Comparison of ENCODE assay signal across 21 cellular contexts in the genomic region with DNA sequence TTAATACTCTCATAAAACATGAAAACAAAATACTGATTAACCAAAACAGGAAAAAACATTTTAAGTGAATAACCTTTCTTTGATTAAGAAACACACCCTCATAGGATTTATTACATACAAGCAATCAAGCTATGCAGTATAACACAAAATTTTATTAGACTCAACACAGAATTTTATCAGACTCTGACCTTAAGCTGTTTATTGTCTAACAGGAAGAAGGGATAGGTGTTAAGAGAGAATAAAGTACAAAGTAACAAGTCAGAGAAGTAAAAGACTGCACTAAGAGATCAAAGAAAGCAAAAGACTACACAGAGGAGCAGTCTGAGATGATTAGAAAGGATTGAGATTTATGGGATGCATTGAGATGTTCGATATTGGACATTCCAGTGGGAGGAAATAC.
"Had no signal": no experiment of that assay in that cellular context is flagged by ENCODE, and none has a peak within 500 bp of the region (broad histone marks: within the 10 kb centered on the region; RNA-seq: fewer than 3 reads in every experiment).

No MANE protein-coding gene starts in this region.

- H3K4me3 Mint-ChIP-seq: activated CD8-positive, alpha-beta T cell treated with anti-CD3 and anti-CD28 coated beads for 36 hours; activated naive CD8-positive, alpha-beta T cell treated with anti-CD3 and anti-CD28 coated beads for 36 hours; brain; dendritic cell treated with granulocyte-macrophage colony-stimulating factor and Interleukin-4, amounts not matched to agents 40 ng/mL and 50 ng/mL, for 4 days; immature natural killer cell; natural killer cell; stimulated activated naive B cell treated with anti-CD40 and anti-IgM and Interleukin-4, amounts not matched to agents 10 μg/mL and 1 μg/mL and 100 μg/mL, for 72 hours; WTC11 had no signal

- H3K4me1 Mint-ChIP-seq: brain; immature natural killer cell; stimulated activated naive B cell treated with anti-CD40 and anti-IgM and Interleukin-4, amounts not matched to agents 10 μg/mL and 1 μg/mL and 100 μg/mL, for 72 hours; WTC11 had no signal

- H3K4me1 ChIP-seq: lower lobe of right lung, tibial artery, vagina had no signal

- H3K9me3 Mint-ChIP-seq: activated CD8-positive, alpha-beta T cell treated with anti-CD3 and anti-CD28 coated beads for 36 hours; activated naive CD8-positive, alpha-beta T cell treated with anti-CD3 and anti-CD28 coated beads for 36 hours; brain; dendritic cell treated with granulocyte-macrophage colony-stimulating factor and Interleukin-4, amounts not matched to agents 40 ng/mL and 50 ng/mL, for 4 days; immature natural killer cell; natural killer cell; stimulated activated naive B cell treated with anti-CD40 and anti-IgM and Interleukin-4, amounts not matched to agents 10 μg/mL and 1 μg/mL and 100 μg/mL, for 72 hours; WTC11 had no signal

- H3K36me3 ChIP-seq: vagina had no signal

- H3K27ac ChIP-seq: epithelial cell of prostate, lower lobe of right lung, tibial artery, vagina had no signal

- H3K27me3 ChIP-seq: tibial artery, vagina had no signal

- H3K4me3 ChIP-seq: lower lobe of right lung, tibial artery, vagina had no signal

- ATAC-seq: activated CD8-positive, alpha-beta T cell treated with anti-CD3 and anti-CD28 coated beads for 36 hours; lower lobe of right lung; natural killer cell; stimulated activated naive B cell treated with anti-CD40 and anti-IgM and Interleukin-4, amounts not matched to agents 10 μg/mL and 1 μg/mL and 100 μg/mL, for 72 hours; WTC11 had no signal

- H3K36me3 Mint-ChIP-seq: natural killer cell had no signal

- H3K27me3 Mint-ChIP-seq: activated CD8-positive, alpha-beta T cell treated with anti-CD3 and anti-CD28 coated beads for 36 hours; activated naive CD8-positive, alpha-beta T cell treated with anti-CD3 and anti-CD28 coated beads for 36 hours; brain; dendritic cell treated with granulocyte-macrophage colony-stimulating factor and Interleukin-4, amounts not matched to agents 40 ng/mL and 50 ng/mL, for 4 days; stimulated activated naive B cell treated with anti-CD40 and anti-IgM and Interleukin-4, amounts not matched to agents 10 μg/mL and 1 μg/mL and 100 μg/mL, for 72 hours had no signal

- H3K9me3 ChIP-seq: lower lobe of right lung, tibial artery, vagina had no signal

- DNase-seq: activated CD4-positive, alpha-beta T cell treated with anti-CD3 and anti-CD28 coated beads for 4 hours; activated CD8-positive, alpha-beta memory T cell treated with anti-CD3 and anti-CD28 coated beads, Interleukin-2, amount 50 U/mL, for 4 hours; activated CD8-positive, alpha-beta T cell treated with anti-CD3 and anti-CD28 coated beads for 36 hours; activated gamma-delta T cell treated with Interleukin-2 at 50 U/mL for 16 hours; activated naive CD8-positive, alpha-beta T cell treated with anti-CD3 and anti-CD28 coated beads for 36 hours; activated T-cell treated with anti-CD3 and anti-CD28 coated beads, Interleukin-2, amount 50 U/mL, for 48 hours; effector memory CD4-positive, alpha-beta T cell; foreskin melanocyte; immature natural killer cell; lower lobe of right lung; natural killer cell; posterior cingulate gyrus; retina; stimulated activated naive B cell treated with anti-CD40 and anti-IgM and Interleukin-4, amounts not matched to agents 10 μg/mL and 1 μg/mL and 100 μg/mL, for 72 hours; T-helper 2 cell; tibial artery had no signal

- H3K27ac Mint-ChIP-seq: activated naive CD8-positive, alpha-beta T cell treated with anti-CD3 and anti-CD28 coated beads for 36 hours; dendritic cell treated with granulocyte-macrophage colony-stimulating factor and Interleukin-4, amounts not matched to agents 40 ng/mL and 50 ng/mL, for 4 days; stimulated activated naive B cell treated with anti-CD40 and anti-IgM and Interleukin-4, amounts not matched to agents 10 μg/mL and 1 μg/mL and 100 μg/mL, for 72 hours; WTC11 had no signal
